1 cellular context compared by ENCODE assay signal in the genomic region with DNA sequence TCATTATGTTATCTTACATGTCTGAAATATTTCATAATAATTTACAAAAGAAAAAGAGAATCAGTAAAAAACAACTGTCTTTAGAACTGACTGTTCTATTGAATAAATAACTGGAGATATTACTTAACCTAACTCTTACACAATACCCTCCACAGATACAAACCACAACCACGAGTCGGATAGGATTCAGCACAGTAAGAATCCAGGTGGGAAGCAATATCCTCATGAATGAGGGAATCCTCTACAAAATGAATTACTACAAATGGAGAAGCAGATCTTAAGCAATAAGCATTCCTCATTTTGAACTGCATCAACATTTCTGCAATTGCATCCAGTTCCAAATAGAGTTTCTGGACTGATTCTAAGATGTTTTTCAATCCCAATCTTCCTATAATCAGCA.
TF ChIP-seq lines count a peak whose summit lies in the region.

No MANE protein-coding gene starts in this region.

TF ChIP-seq in IMR-90, 13 proteins besides CTCF, POLR2A, EP300 and RAD21:
- TF ChIP-seq CEBPB (IDR thresholded peaks at IDR 0.05; ENCODE audit: low read depth, low read length) (0 out of 2 replicates have a peak, but pooled peaks have one; percentile 27), MAFK (IDR thresholded peaks at IDR 0.05; ENCODE audit: low read depth, low read length) (no peak)
